In genomic region chr6:110196874-110197273, GRCh38 we compare ENCODE assay signal across 19 cellular contexts. TPM values are rescaled to one million over a fixed set of nuclear protein-coding genes. Genes with fewer than 3 reads are reported as not detected.
A peak's percentile ranks its signal among the peaks of the same experiment; 100 is the strongest.
DNase-seq lines count a peak whose midpoint lies in the region; ATAC-seq, FAIRE-seq and TF ChIP-seq lines count a peak whose summit lies in the region.
"Had no signal": no experiment of that assay in that cellular context is flagged by ENCODE, and none has a peak within 500 bp of the region (broad histone marks: within the 10 kb centered on the region; RNA-seq: fewer than 3 reads in every experiment).

No MANE protein-coding gene starts in this region.

- no peak overlapping the region for H2BK120ac ChIP-seq in IMR-90 (ENCODE audit: low read depth, low read length)

- TF ChIP-seq EP300 in A549 (IDR thresholded peaks at IDR 0.05) = no peak

- H4K5ac ChIP-seq in IMR-90 (ENCODE audit: low read depth, low read length) = no peak overlapping the region

- WGBS in A549 (ENCODE audit: missing lambda C conversion rate) = 94% methylated on average over 1 of the region's 1 CpG
- WGBS in IMR-90 (ENCODE audit: extremely low coverage in 2 of 2, insufficient read length in 1 of 2), 2 experiments = no CpG with 5 or more reads among the region's 1 CpG

- in situ Hi-C loops in IMR-90 (cut with MboI; ENCODE audit: low sequenced_read_pairs) = no loop called here

- no peak overlapping the region for H3K14ac ChIP-seq in IMR-90 (replicated peaks; ENCODE audit: low read depth, low read length)

- POLR2A ChIA-PET in A549 (lab: Yijun Ruan, JAX) = no interaction called here
- POLR2A ChIA-PET in IMR-90 (lab: Charles Lee; ENCODE audit: unreplicated experiment) = no interaction called here

- no peak overlapping the region for H2BK5ac ChIP-seq in IMR-90 (ENCODE audit: low read depth, low read length, poor library complexity, severe bottlenecking)

- dilution Hi-C loops in IMR-90 (cut with HindIII; ENCODE audit: low sequenced_read_pairs, unreplicated experiment) = no loop called here

- CTCF ChIA-PET in A549 (lab: Yijun Ruan, JAX) = no interaction called here
- CTCF ChIA-PET in IMR-90 (lab: Yijun Ruan, JAX) = no interaction called here

- no peak overlapping the region for H2AFZ ChIP-seq in IMR-90 (replicated peaks; ENCODE audit: low read length, poor library complexity)
- H2AFZ ChIP-seq: GM23248 had no signal

- DNase-seq in A549 (ENCODE audit: low read depth in 1 of 2, low spot score in 1 of 2) (no peak), IMR-90 (no peak), NCI-H1092 (lab: John Stamatoyannopoulos, UW) (no peak), left lobe of liver (ENCODE audit: low spot score) (no peak)
- DNase-seq: BE2C; Calu3; CD4-positive, alpha-beta T cell; COR-L47; DMS53; DMS79 treated with DMSO at 0.1 percent for 48 hours; GF-D8; GM23248; H9 had no signal

- ATAC-seq in A549 = no peak
- ATAC-seq in IMR-90 (ENCODE audit: low read depth) = no peak
- no peak for ATAC-seq in left lobe of liver
- no peak for ATAC-seq in GM18870 (IDR thresholded peaks at IDR 0.05; ENCODE audit: unreplicated experiment)
- ATAC-seq: HCT116 had no signal

- H3K36me3 ChIP-seq in IMR-90 (ENCODE audit: control insufficient read depth, insufficient read depth, low read length) = peaks cover 2% of the 10 kb centered on the region; the same call in 1 of the 2 replicates

- H2AK9ac ChIP-seq in IMR-90 (replicated peaks; ENCODE audit: low read depth, low read length, poor library complexity) = no peak overlapping the region

- H2BK15ac ChIP-seq in IMR-90 (ENCODE audit: low read depth, low read length) = no peak overlapping the region

- H3K4me1 ChIP-seq in A549 = no peaks in the 10 kb centered on the region
- H3K4me1 ChIP-seq in IMR-90 (ENCODE audit: control insufficient read depth, insufficient read depth, low read length) = no peaks in the 10 kb centered on the region

- no peaks in the 10 kb centered on the region; the same call in 1 of the 2 replicates for H4K20me1 ChIP-seq in IMR-90 (ENCODE audit: insufficient read depth, low read length)

- no peak overlapping the region for H3K18ac ChIP-seq in IMR-90 (ENCODE audit: low read depth, low read length)

- H3K56ac ChIP-seq in IMR-90 (ENCODE audit: extremely low read depth, insufficient read depth, low read length) = no peak overlapping the region

- FAIRE-seq in A549 (lab: Jason Lieb, UNC) = no peak
- peak; percentile 45 for FAIRE-seq in colon (lab: Jason Lieb, UNC)
- FAIRE-seq: GM12891, GM18507 had no signal

- TF ChIP-seq CTCF in A549 (IDR thresholded peaks at IDR 0.05) (no peak), IMR-90 (conservative IDR thresholded peaks at IDR 0.05; ENCODE audit: low read depth, low read length) (no peak)

- H2AK5ac ChIP-seq in IMR-90 (ENCODE audit: low read depth, low read length) = no peak overlapping the region

- H4K91ac ChIP-seq in IMR-90 (ENCODE audit: insufficient read depth, low read depth, low read length) = no peak overlapping the region

- TF ChIP-seq POLR2A in A549 (IDR thresholded peaks at IDR 0.05; ENCODE audit: low read length) (no peak), IMR-90 (IDR thresholded peaks at IDR 0.05; ENCODE audit: low read depth, low read length) (no peak)

- H3K79me1 ChIP-seq in IMR-90 (ENCODE audit: low read depth in 1 of 2, low read length in 2 of 2) = peaks cover 5 to 26% of the 10 kb centered on the region in 2 experiments; a peak in 3 of 4 replicates

- no TSS peak for BruUV-seq in IMR-90 (replicated peaks; lab: Mats Ljungman, UMichigan)

- H3K4me2 ChIP-seq in A549 = no peak overlapping the region
- no peak overlapping the region for H3K4me2 ChIP-seq in IMR-90 (ENCODE audit: low read depth, low read length)
- H3K4me2 ChIP-seq: BLaER1 treated with 17β-estradiol and CSF1 and Interleukin-3, amounts not matched to agents 10 nM and 100 nM had no signal

- H3K9me3 ChIP-seq in A549 (no peaks in the 10 kb centered on the region), IMR-90 (ENCODE audit: control insufficient read depth, insufficient read depth, low read length) (no peaks in the 10 kb centered on the region)
- H3K9me3 ChIP-seq: BE2C had no signal

- H2BK20ac ChIP-seq in IMR-90 (ENCODE audit: low read depth, low read length) = no peak overlapping the region

- H3K9ac ChIP-seq in IMR-90 (ENCODE audit: low read depth, low read length) = no peak overlapping the region
- H3K9ac ChIP-seq: BLaER1 treated with 17β-estradiol and CSF1 and Interleukin-3, amounts not matched to agents 10 nM and 100 nM; GM23248 had no signal

- H3K4me3 ChIP-seq in A549 (no peak overlapping the region), IMR-90 (ENCODE audit: insufficient read depth, low read depth, low read length) (no peak overlapping the region)
- H3K4me3 ChIP-seq: BLaER1 treated with 17β-estradiol and CSF1 and Interleukin-3, amounts not matched to agents 10 nM and 100 nM; GM23248 had no signal

- no peaks in the 10 kb centered on the region for H3K9me1 ChIP-seq in IMR-90 (ENCODE audit: insufficient read depth, low read length)

- H3K4ac ChIP-seq in IMR-90 (ENCODE audit: low read depth, low read length) = no peak overlapping the region

- no peak for TF ChIP-seq RAD21 in A549 (conservative IDR thresholded peaks at IDR 0.05 in 1 of 2, IDR thresholded peaks at IDR 0.05 in 1 of 2)
- no peak for TF ChIP-seq RAD21 in IMR-90 (IDR thresholded peaks at IDR 0.05; ENCODE audit: low read length)

- no peak overlapping the region for H4K8ac ChIP-seq in IMR-90 (ENCODE audit: low read depth in 2 of 2, low read length in 2 of 2)

- H3K23ac ChIP-seq in IMR-90 (ENCODE audit: low read depth, low read length) = no peak overlapping the region

- H3K27ac ChIP-seq in A549 = no peak overlapping the region
- no peak overlapping the region for H3K27ac ChIP-seq in IMR-90 (ENCODE audit: insufficient read depth, low read length)
- H3K27ac ChIP-seq: BLaER1 treated with 17β-estradiol and CSF1 and Interleukin-3, amounts not matched to agents 10 nM and 100 nM; GM23248 had no signal

- no peaks in the 10 kb centered on the region for H3K27me3 ChIP-seq in IMR-90 (ENCODE audit: control insufficient read depth, insufficient read depth, low read length)
- H3K27me3 ChIP-seq: BE2C; BLaER1 treated with 17β-estradiol and CSF1 and Interleukin-3, amounts not matched to agents 10 nM and 100 nM had no signal

- intact Hi-C loops in IMR-90 (cut with micrococcal nuclease) = no loop called here

TF ChIP-seq in A549, 52 proteins besides CTCF, POLR2A, EP300 and RAD21 (continues in another document):
- no peak for TF ChIP-seq EHF (CRISPR knock-in tag; IDR thresholded peaks at IDR 0.05)
- peak; percentile 90 for TF ChIP-seq MAFK (IDR thresholded peaks at IDR 0.05; ENCODE audit: partially characterized antibody)
- no peak for TF ChIP-seq BCL3 (IDR thresholded peaks at IDR 0.05)
- TF ChIP-seq RCOR1 (IDR thresholded peaks at IDR 0.05; ENCODE audit: low read depth, low read length) = no peak

TF ChIP-seq in IMR-90, 13 proteins besides CTCF, POLR2A, EP300 and RAD21:
- peak; percentile 95 for TF ChIP-seq MAFK (IDR thresholded peaks at IDR 0.05; ENCODE audit: low read depth, low read length)
- no peak for TF ChIP-seq ELK1 (IDR thresholded peaks at IDR 0.05; ENCODE audit: borderline replicate concordance, low read depth, low read length)

RNA-seq across cellular contexts. Expression of gene CDC40, which starts 16.6 kb away (rescaled TPM):
- polyA plus RNA-seq in A549 (2011; rRNA removed) (12.8 and 22.2 TPM in 2 replicates), A549 (2017; fragmentation: RNase III; extraction: RNeasy Plus Mini Kit Qiagen cat#74134 plus additional on column Dnase treatment) (11.4 to 11.7 TPM (median 11.6 TPM) in 3 replicates), IMR-90 (2012; rRNA removed) (7.0 TPM in 2 replicates)
- polyA plus RNA-seq in A549 (2012; cell fraction: cytosol; rRNA removed) = 3.9 and 4.6 TPM in 2 replicates
- 2.2 and 2.4 TPM in 2 replicates for polyA plus RNA-seq in A549 (2012; cell fraction: nucleus; rRNA removed)
- polyA minus RNA-seq in A549 (2011; rRNA and poly(A)+ RNA removed) = 8.1 and 8.7 TPM in 2 replicates
- total RNA-seq in IMR-90 (2012; rRNA removed) (16.8 and 26.7 TPM in 2 replicates), left lobe of liver (11.1 TPM)
- 2.0 and 2.5 TPM in 2 replicates for polyA plus RNA-seq in IMR-90 (2012; cell fraction: cytosol; rRNA removed)
- 1.4 and 4.7 TPM in 2 replicates for polyA plus RNA-seq in IMR-90 (2012; cell fraction: nucleus; rRNA removed; ENCODE audit: low replicate concordance)

RNA-seq across cellular contexts. Expression of gene WASF1, which starts 17.4 kb away (rescaled TPM):
- 18.2 and 21.0 TPM in 2 replicates for polyA plus RNA-seq in A549 (2011; rRNA removed)
- polyA plus RNA-seq in A549 (2012; cell fraction: cytosol; rRNA removed) = 14.9 and 17.1 TPM in 2 replicates
- 9.8 and 12.1 TPM in 2 replicates for polyA plus RNA-seq in A549 (2012; cell fraction: nucleus; rRNA removed)
- polyA plus RNA-seq in A549 (2017; fragmentation: RNase III; extraction: RNeasy Plus Mini Kit Qiagen cat#74134 plus additional on column Dnase treatment) = 10.0 to 12.8 TPM (median 11.4 TPM) in 3 replicates
- polyA minus RNA-seq in A549 (2011; rRNA and poly(A)+ RNA removed) = 6.3 and 7.5 TPM in 2 replicates
- total RNA-seq in IMR-90 (2012; rRNA removed) = 3.0 and 4.4 TPM in 2 replicates
- 15.6 and 17.3 TPM in 2 replicates for polyA plus RNA-seq in IMR-90 (2012; rRNA removed)
- 9.0 and 11.2 TPM in 2 replicates for polyA plus RNA-seq in IMR-90 (2012; cell fraction: cytosol; rRNA removed)
- polyA plus RNA-seq in IMR-90 (2012; cell fraction: nucleus; rRNA removed; ENCODE audit: low replicate concordance) = 11.4 and 19.1 TPM in 2 replicates
- total RNA-seq in left lobe of liver = 3.7 TPM
